In the genomic region with DNA sequence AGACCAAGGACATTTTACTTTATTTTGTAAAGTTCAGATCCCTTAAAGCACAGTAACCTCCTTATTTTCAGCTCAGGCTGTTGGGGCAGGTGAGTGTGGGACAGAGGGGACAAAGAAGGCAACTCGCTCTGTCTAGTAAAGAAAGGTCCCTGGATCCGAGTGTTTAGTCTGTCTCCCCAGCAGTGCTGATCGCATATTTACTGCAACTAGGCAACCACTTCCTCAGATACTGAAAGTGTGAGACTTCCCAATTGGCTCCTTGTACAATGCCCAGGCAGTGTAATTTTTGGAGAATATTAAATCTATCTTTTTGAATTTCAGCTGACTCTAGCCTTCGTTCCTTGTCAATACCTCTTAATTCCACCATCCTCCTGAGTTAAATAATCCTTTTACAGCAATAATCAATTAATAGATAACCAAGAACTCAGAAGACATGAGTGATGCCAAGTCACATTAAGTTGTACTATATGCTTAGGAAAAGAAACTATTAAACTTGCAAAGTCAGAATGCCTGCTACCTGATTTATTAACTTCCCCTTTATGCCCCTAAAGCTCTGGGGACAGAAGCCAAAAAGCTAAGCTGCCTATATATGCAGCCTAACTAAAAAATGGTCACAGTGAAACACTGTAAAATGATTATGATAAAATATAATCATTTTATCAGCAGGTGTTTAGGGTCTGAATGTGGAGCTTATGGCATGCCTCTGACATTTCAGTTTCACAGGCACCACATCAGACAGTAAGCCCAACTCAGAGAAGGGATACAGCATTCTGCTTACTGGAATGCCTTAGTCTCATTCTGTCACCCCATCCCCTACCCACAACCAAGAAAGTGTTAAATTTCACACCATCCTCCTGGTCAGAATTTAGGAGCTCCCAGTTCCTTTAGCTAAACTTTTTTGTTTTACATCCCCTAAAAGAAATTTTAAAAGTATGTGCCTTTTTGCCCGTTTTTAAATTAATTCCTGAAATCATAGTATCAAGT, we compare ENCODE assay signal across 10 cellular contexts.
DNase-seq lines count a peak whose midpoint lies in the region; ATAC-seq lines count a peak whose summit lies in the region.
"Had no signal": no experiment of that assay in that cellular context is flagged by ENCODE, and none has a peak within 500 bp of the region (broad histone marks: within the 10 kb centered on the region; RNA-seq: fewer than 3 reads in every experiment).

No MANE protein-coding gene starts in this region.

- DNase-seq in right cardiac atrium (no peak), NCI-H2196 (lab: John Stamatoyannopoulos, UW; ENCODE audit: unreplicated experiment) (no peak), NCI-H2029 treated with DMSO at 0.1 percent for 48 hours (lab: John Stamatoyannopoulos, UW) (no peak), HuH-7 (ENCODE audit: low spot score) (no peak)
- no peak for DNase-seq in activated naive CD4-positive, alpha-beta T cell treated with anti-CD3 and anti-CD28 coated beads, Interleukin-2, amount 50 U/mL, for 16 hours
- DNase-seq: kidney glomerular epithelial cell, NCI-H82 had no signal

- H3K4me3 ChIP-seq in right cardiac atrium (ENCODE audit: low read length): no peak overlapping the region

- H3K9me3 ChIP-seq in right cardiac atrium (ENCODE audit: control insufficient read depth, low read length): no peaks in the 10 kb centered on the region

- ATAC-seq in GM18499 (IDR thresholded peaks at IDR 0.05; ENCODE audit: insufficient read depth, unreplicated experiment): peak; percentile 86
- ATAC-seq in GM21717 (IDR thresholded peaks at IDR 0.05; ENCODE audit: unreplicated experiment): peak; percentile 56
- peak; percentile 76 for ATAC-seq in HG03521 (IDR thresholded peaks at IDR 0.05; ENCODE audit: unreplicated experiment)
- ATAC-seq in right cardiac atrium: peak; percentile 82 to 85

- 38% methylated on average over 5 of the region's 5 CpGs for WGBS in right cardiac atrium

- no peaks in the 10 kb centered on the region for H3K27me3 ChIP-seq in right cardiac atrium (ENCODE audit: control insufficient read depth, insufficient read depth)

- peaks cover 9% of the 10 kb centered on the region for H3K4me1 ChIP-seq in right cardiac atrium (ENCODE audit: control insufficient read depth, insufficient read depth, low read length)

- H3K27ac ChIP-seq in right cardiac atrium (ENCODE audit: low read length): no peak overlapping the region

- intact Hi-C loops in right cardiac atrium (cut with DNase I): no loop called here
